ENCODE assay signal across 8 cellular contexts in the genomic region with DNA sequence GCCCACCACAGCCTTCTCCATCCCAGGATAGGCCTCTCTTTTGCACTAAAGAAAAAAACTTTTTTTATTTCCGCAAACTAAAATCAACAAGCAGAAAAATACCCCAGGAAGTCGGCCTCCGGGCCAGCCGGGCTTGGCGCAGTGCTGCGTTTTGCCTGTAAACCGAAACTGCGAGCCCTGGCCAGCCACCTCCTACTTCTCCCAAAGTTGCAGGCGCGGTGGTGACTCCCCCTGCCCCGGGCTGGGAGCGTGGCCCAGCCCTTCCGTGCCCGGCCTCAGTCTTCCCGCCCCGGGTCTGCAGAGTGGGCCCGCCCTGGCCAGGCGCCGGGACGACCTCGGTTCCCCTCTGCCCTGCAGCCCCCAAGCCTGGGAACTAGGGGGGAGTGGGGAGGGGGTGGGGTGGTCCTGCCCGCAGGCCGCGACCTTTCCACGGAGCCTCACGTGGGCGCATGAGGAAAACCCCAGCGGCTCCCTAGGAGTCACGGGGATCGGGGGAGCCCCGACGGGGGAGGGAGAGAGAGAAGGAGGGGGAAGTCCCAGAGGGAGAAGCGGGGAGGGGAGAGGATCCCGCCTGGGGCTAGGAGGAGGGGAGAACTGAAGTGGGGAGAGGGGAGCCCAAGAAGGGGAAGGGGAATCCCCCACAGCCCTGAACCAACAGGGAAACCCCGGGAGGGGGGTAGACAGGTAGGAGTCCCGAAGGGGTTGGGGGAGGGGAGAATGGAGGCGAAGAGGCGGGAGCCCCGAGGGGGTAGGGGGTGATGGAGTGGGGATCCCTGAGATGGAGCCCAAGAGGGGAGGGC. TPM values are rescaled to one million over a fixed set of nuclear protein-coding genes. Genes with fewer than 3 reads are reported as not detected.
A peak's percentile ranks its signal among the peaks of the same experiment; 100 is the strongest.
DNase-seq lines count a peak whose midpoint lies in the region; ATAC-seq, FAIRE-seq and TF ChIP-seq lines count a peak whose summit lies in the region.

No MANE protein-coding gene starts in this region.

- CTCF ChIA-PET in HCT116 (lab: Charles Lee) (interaction anchor here (1.4 kb wide), 1 partner anchor 132 kb away, joined by 4 read pairs; no protein-coding TSS in a partner anchor), HepG2 (lab: Yijun Ruan, JAX; ENCODE audit: low intra/inter-chr PET ratio, low total read pairs) (no interaction called here)

- WGBS in HepG2 (ENCODE audit: low lambda C conversion rate): 61% methylated on average over 29 of the region's 39 CpGs

- in situ Hi-C loops in HepG2 (cut with HindIII; ENCODE audit: extremely low pct_ligation_motif_present, low pct_unique_long_range_greater_than_20kb) (loop anchor here (5.0 kb wide), 2 partner anchors 63 to 133 kb away; no protein-coding TSS in a partner anchor), G401 (cut with HindIII; ENCODE audit: low sequenced_read_pairs) (no loop called here)

- H3K9ac ChIP-seq in HCT116 (ENCODE audit: low read length): no peak overlapping the region
- no peak overlapping the region for H3K9ac ChIP-seq in HepG2 (ENCODE audit: insufficient read depth, low read depth, low read length)

- no peak overlapping the region for H3K4me2 ChIP-seq in HCT116 (ENCODE audit: low read length)
- H3K4me2 ChIP-seq in HepG2 (ENCODE audit: low read depth, low read length): peak overlapping the region; percentile 61

- RAD21 ChIA-PET in HCT116 (lab: Charles Lee; ENCODE audit: low non-redundant PET in 1 of 2, low total read pairs in 2 of 2, uncharacterized antibody in 2 of 2, unreplicated experiment in 2 of 2): no interaction called here

- DNase-seq in HCT116 (ENCODE audit: low read depth, low spot score): no peak
- peak; percentile 48 to 53 for DNase-seq in activated CD4-positive, alpha-beta T cell treated with anti-CD3 and anti-CD28 coated beads for 24 hours (ENCODE audit: low read depth in 2 of 2)
- DNase-seq in dedifferentiated amniotic fluid mesenchymal stem cell (ENCODE audit: extremely low spot score): peak; percentile 60
- no peak for DNase-seq in HepG2 (ENCODE audit: low spot score)
- DNase-seq in stimulated activated CD8-positive, alpha-beta memory T cell treated with anti-CD3 and anti-CD28 coated beads, Interleukin-15, amount 100 ng/mL, for 24 hours (ENCODE audit: low read depth): peak; percentile 39
- no peak for DNase-seq in G401 (ENCODE audit: low spot score)
- DNase-seq in NCI-H82 treated with DMSO at 0.1 percent for 48 hours (lab: John Stamatoyannopoulos, UW; ENCODE audit: unreplicated experiment): no peak

- FAIRE-seq in HepG2 (lab: Jason Lieb, UNC): no peak

- no peak for TF ChIP-seq EP300 in HepG2 (IDR thresholded peaks at IDR 0.05; ENCODE audit: low read depth in 2 of 2, low read length in 2 of 2)
- TF ChIP-seq EP300 in HepG2 (CRISPR knock-in tag; IDR thresholded peaks at IDR 0.05; ENCODE audit: borderline replicate concordance): no peak

- H3K4me3 ChIP-seq in HCT116 (replicated peaks in 1 of 2; ENCODE audit: low read depth in 1 of 2, low read length in 2 of 2): no peak overlapping the region
- H3K4me3 ChIP-seq in HepG2 (replicated peaks in 1 of 3; ENCODE audit: insufficient read depth in 1 of 3, low read depth in 2 of 3, low read length in 3 of 3): peak overlapping the region in 2 of 3 experiments; percentile 21 to 50; a peak in 4 of 6 replicates

- H2AFZ ChIP-seq in HCT116 (ENCODE audit: low read depth, low read length, poor library complexity, severe bottlenecking) (no peak overlapping the region), HepG2 (ENCODE audit: low read length) (no peak overlapping the region)

- POLR2A ChIA-PET in HCT116 (lab: Charles Lee) (interaction anchor here (1.0 to 4.0 kb wide), 4 partner anchors 24 to 101 kb away, joined by 3 to 91 read pairs (median 39); no protein-coding TSS in a partner anchor), HepG2 (lab: Yijun Ruan, JAX) (interaction anchor here (1.4 to 5.9 kb wide), 5 partner anchors 11 to 109 kb away, joined by 4 to 199 read pairs (median 16); no protein-coding TSS in a partner anchor)

- intact Hi-C loops in HCT116 (cut with micrococcal nuclease): no loop called here
- intact Hi-C loops in HepG2 (cut with micrococcal nuclease; ENCODE audit: unreplicated experiment): loop anchor here (5.0 kb wide), 2 partner anchors 48 to 63 kb away; no protein-coding TSS in a partner anchor

- H3K9me2 ChIP-seq in HCT116 (ENCODE audit: insufficient read depth): no peaks in the 10 kb centered on the region

- BruUV-seq in HCT116 (replicated peaks; lab: Mats Ljungman, UMichigan): no TSS peak
- BruUV-seq in HepG2 (replicated peaks; lab: Mats Ljungman, UMichigan): no TSS peak

- peak overlapping the region; percentile 81 for H3K27ac ChIP-seq in 22Rv1
- H3K27ac ChIP-seq in HCT116 (ENCODE audit: low read depth, low read length): no peak overlapping the region
- no peak overlapping the region for H3K27ac ChIP-seq in HepG2 (ENCODE audit: extremely low read length, insufficient read depth, low read length)

- H3K36me3 ChIP-seq in HCT116 (ENCODE audit: control insufficient read depth in 1 of 2, insufficient read depth in 2 of 2, low read length in 2 of 2) (peaks cover 2 to 20% of the 10 kb centered on the region in 2 experiments; a peak in 1 of 4 replicates), HepG2 (replicated peaks in 1 of 2; ENCODE audit: control insufficient read depth in 1 of 2, insufficient read depth in 2 of 2, low read length in 2 of 2) (no peaks in the 10 kb centered on the region; a peak in 1 of 5 replicates)

- ATAC-seq in HCT116 (no peak), HepG2 (no peak)

- H3K9me3 ChIP-seq in HCT116 (ENCODE audit: control insufficient read depth in 1 of 2, insufficient read depth in 1 of 2, low read depth in 1 of 2, low read length in 2 of 2) (no peaks in the 10 kb centered on the region), HepG2 (ENCODE audit: low read length) (no peaks in the 10 kb centered on the region)

- no peak for TF ChIP-seq POLR2A in HCT116 (IDR thresholded peaks at IDR 0.05; ENCODE audit: borderline replicate concordance, extremely low read depth, insufficient read depth, insufficient read length)
- no peak; a peak in 1 of 4 replicates for TF ChIP-seq POLR2A in HepG2 (IDR thresholded peaks at IDR 0.05; ENCODE audit: insufficient read depth in 1 of 2, low read depth in 2 of 2, low read length in 2 of 2)

- H3K4me1 ChIP-seq in HCT116 (ENCODE audit: control insufficient read depth in 1 of 2, insufficient read depth in 2 of 2, low read length in 2 of 2) (peaks cover 18 to 41% of the 10 kb centered on the region in 2 experiments), HepG2 (ENCODE audit: insufficient read depth, low read length) (peaks cover 31% of the 10 kb centered on the region)

- peaks cover 14% of the 10 kb centered on the region; the same call in 1 of the 2 replicates for H4K20me1 ChIP-seq in HCT116 (ENCODE audit: insufficient read depth)
- peaks cover 28% of the 10 kb centered on the region; the same call in 1 of the 2 replicates for H4K20me1 ChIP-seq in HepG2 (ENCODE audit: insufficient read depth, low read length)

- no peaks in the 10 kb centered on the region for H3K27me3 ChIP-seq in HCT116 (ENCODE audit: insufficient read depth, low read length)
- H3K27me3 ChIP-seq in HepG2 (ENCODE audit: control insufficient read depth in 1 of 2, insufficient read depth in 2 of 2, low read length in 2 of 2): peaks cover 0 to 3% of the 10 kb centered on the region in 2 experiments; a peak in 2 of 5 replicates

- no peak for TF ChIP-seq CTCF in 22Rv1 (IDR thresholded peaks at IDR 0.05)
- no peak for TF ChIP-seq CTCF in HCT116 (IDR thresholded peaks at IDR 0.05 in 2 of 3, conservative IDR thresholded peaks at IDR 0.05 in 1 of 3; ENCODE audit: borderline replicate concordance in 1 of 3, insufficient read depth in 1 of 3, low read depth in 2 of 3, low read length in 2 of 3)
- TF ChIP-seq CTCF in HepG2 (CRISPR knock-in tag; IDR thresholded peaks at IDR 0.05): no peak

- H3K79me2 ChIP-seq in HCT116 (ENCODE audit: insufficient read depth, low read length) (peaks cover 24% of the 10 kb centered on the region), HepG2 (ENCODE audit: insufficient read depth, low read length) (peaks cover 14% of the 10 kb centered on the region)

- no peak for TF ChIP-seq RAD21 in HCT116 (IDR thresholded peaks at IDR 0.05; ENCODE audit: low read depth)
- TF ChIP-seq RAD21 in HepG2 (CRISPR knock-in tag; IDR thresholded peaks at IDR 0.05): no peak

RNA-seq across cellular contexts. Expression of a gene that starts 3.0 kb away (rescaled TPM):
- total RNA-seq in HCT116 (2021; ENCODE audit: unreplicated experiment): 37.9 TPM
- 40.1 and 61.8 TPM in 2 replicates for polyA plus RNA-seq in HCT116 (2012)
- total RNA-seq in HepG2 (2016; rRNA removed; fragmentation: Illumina TruSeq; extraction: Trizol): 3.2 and 4.6 TPM in 2 replicates
- total RNA-seq in HepG2 (2016; cell fraction: cytosol; rRNA removed; fragmentation: Illumina TruSeq; extraction: Trizol; ENCODE audit: low read depth): 0.71 and 0.91 TPM in 2 replicates
- 3.2 and 6.0 TPM in 2 replicates for total RNA-seq in HepG2 (2016; cell fraction: insoluble cytoplasmic fraction; rRNA removed; fragmentation: Illumina TruSeq; extraction: Trizol)
- total RNA-seq in HepG2 (2016; cell fraction: membrane; rRNA removed; fragmentation: Illumina TruSeq; extraction: Trizol): 1.8 TPM in 2 replicates
- total RNA-seq in HepG2 (2016; cell fraction: nucleus; rRNA removed; fragmentation: Illumina TruSeq; extraction: Trizol): 7.3 and 7.6 TPM in 2 replicates
- polyA plus RNA-seq in HepG2 (2011; rRNA removed): 34.1 and 40.4 TPM in 2 replicates
- polyA plus RNA-seq in HepG2 (2011; cell fraction: cytosol; rRNA removed): 40.0 and 43.7 TPM in 2 replicates
- polyA plus RNA-seq in HepG2 (2011; cell fraction: nucleus; rRNA removed): 66.8 and 77.1 TPM in 2 replicates
- 11.3 and 22.4 TPM in 2 replicates for polyA plus RNA-seq in HepG2 (2012)
- polyA plus RNA-seq in HepG2 (2016; cell fraction: cytosol; fragmentation: Illumina TruSeq; extraction: Trizol; ENCODE audit: low read depth): 1.5 and 1.7 TPM in 2 replicates
- polyA plus RNA-seq in HepG2 (2016; cell fraction: insoluble cytoplasmic fraction; fragmentation: Illumina TruSeq; extraction: Trizol; ENCODE audit: low read depth): 5.5 and 5.8 TPM in 2 replicates
- polyA plus RNA-seq in HepG2 (2016; cell fraction: membrane; fragmentation: Illumina TruSeq; extraction: Trizol; ENCODE audit: low read depth): 2.3 and 2.5 TPM in 2 replicates
- 16.6 and 21.3 TPM in 2 replicates for polyA plus RNA-seq in HepG2 (2016; cell fraction: nucleus; fragmentation: Illumina TruSeq; extraction: Trizol; ENCODE audit: insufficient read depth, low read depth)
- polyA minus RNA-seq in HepG2 (2011; rRNA and poly(A)+ RNA removed; ENCODE audit: low replicate concordance): 22.5 and 88.0 TPM in 2 replicates
- 12.3 and 15.6 TPM in 2 replicates for polyA minus RNA-seq in HepG2 (2011; cell fraction: cytosol; rRNA and poly(A)+ RNA removed)
- polyA minus RNA-seq in HepG2 (2011; cell fraction: nucleus; rRNA and poly(A)+ RNA removed): 35.0 and 45.0 TPM in 2 replicates
- total RNA-seq in G401 (2014; rRNA removed; shearing (Covaris generic)): 39.5 and 44.2 TPM in 2 replicates

RNA-seq across cellular contexts. Expression of a gene that starts 22.2 kb away (rescaled TPM):
- 228 TPM for total RNA-seq in HCT116 (2021; ENCODE audit: unreplicated experiment)
- polyA plus RNA-seq in HCT116 (2012): 166 and 204 TPM in 2 replicates
- 93.6 and 105 TPM in 2 replicates for total RNA-seq in HepG2 (2016; rRNA removed; fragmentation: Illumina TruSeq; extraction: Trizol)
- 8.6 and 9.2 TPM in 2 replicates for total RNA-seq in HepG2 (2016; cell fraction: cytosol; rRNA removed; fragmentation: Illumina TruSeq; extraction: Trizol; ENCODE audit: low read depth)
- 80.4 and 107 TPM in 2 replicates for total RNA-seq in HepG2 (2016; cell fraction: insoluble cytoplasmic fraction; rRNA removed; fragmentation: Illumina TruSeq; extraction: Trizol)
- 34.1 and 36.1 TPM in 2 replicates for total RNA-seq in HepG2 (2016; cell fraction: membrane; rRNA removed; fragmentation: Illumina TruSeq; extraction: Trizol)
- 44.6 and 52.0 TPM in 2 replicates for total RNA-seq in HepG2 (2016; cell fraction: nucleus; rRNA removed; fragmentation: Illumina TruSeq; extraction: Trizol)
- 77.2 and 89.7 TPM in 2 replicates for polyA plus RNA-seq in HepG2 (2011; rRNA removed)
- 83.5 and 98.7 TPM in 2 replicates for polyA plus RNA-seq in HepG2 (2011; cell fraction: cytosol; rRNA removed)
- polyA plus RNA-seq in HepG2 (2011; cell fraction: nucleus; rRNA removed): 75.2 and 87.6 TPM in 2 replicates
- 40.0 and 41.8 TPM in 2 replicates for polyA plus RNA-seq in HepG2 (2012)
- polyA plus RNA-seq in HepG2 (2016; cell fraction: cytosol; fragmentation: Illumina TruSeq; extraction: Trizol; ENCODE audit: low read depth): 7.1 and 7.6 TPM in 2 replicates
- polyA plus RNA-seq in HepG2 (2016; cell fraction: insoluble cytoplasmic fraction; fragmentation: Illumina TruSeq; extraction: Trizol; ENCODE audit: low read depth): 74.9 and 86.7 TPM in 2 replicates
- polyA plus RNA-seq in HepG2 (2016; cell fraction: membrane; fragmentation: Illumina TruSeq; extraction: Trizol; ENCODE audit: low read depth): 19.0 and 21.3 TPM in 2 replicates
- polyA plus RNA-seq in HepG2 (2016; cell fraction: nucleus; fragmentation: Illumina TruSeq; extraction: Trizol; ENCODE audit: insufficient read depth, low read depth): 75.4 and 76.1 TPM in 2 replicates
- polyA minus RNA-seq in HepG2 (2011; rRNA and poly(A)+ RNA removed; ENCODE audit: low replicate concordance): 106 and 107 TPM in 2 replicates
- 35.3 and 37.2 TPM in 2 replicates for polyA minus RNA-seq in HepG2 (2011; cell fraction: cytosol; rRNA and poly(A)+ RNA removed)
- polyA minus RNA-seq in HepG2 (2011; cell fraction: nucleus; rRNA and poly(A)+ RNA removed): 14.4 and 16.7 TPM in 2 replicates
- 216 and 321 TPM in 2 replicates for total RNA-seq in G401 (2014; rRNA removed; shearing (Covaris generic))

RNA-seq across cellular contexts. Expression of a gene that starts 51.6 kb away (rescaled TPM):
- 151 TPM for total RNA-seq in HCT116 (2021; ENCODE audit: unreplicated experiment)
- polyA plus RNA-seq in HCT116 (2012): 77.6 and 78.7 TPM in 2 replicates
- total RNA-seq in HepG2 (2016; rRNA removed; fragmentation: Illumina TruSeq; extraction: Trizol): 108 and 116 TPM in 2 replicates
- 78.9 and 87.4 TPM in 2 replicates for total RNA-seq in HepG2 (2016; cell fraction: cytosol; rRNA removed; fragmentation: Illumina TruSeq; extraction: Trizol; ENCODE audit: low read depth)
- total RNA-seq in HepG2 (2016; cell fraction: insoluble cytoplasmic fraction; rRNA removed; fragmentation: Illumina TruSeq; extraction: Trizol): 115 and 120 TPM in 2 replicates
- 123 and 146 TPM in 2 replicates for total RNA-seq in HepG2 (2016; cell fraction: membrane; rRNA removed; fragmentation: Illumina TruSeq; extraction: Trizol)
- 37.3 and 42.3 TPM in 2 replicates for total RNA-seq in HepG2 (2016; cell fraction: nucleus; rRNA removed; fragmentation: Illumina TruSeq; extraction: Trizol)
- 48.4 and 62.5 TPM in 2 replicates for polyA plus RNA-seq in HepG2 (2011; rRNA removed)
- 60.7 and 102 TPM in 2 replicates for polyA plus RNA-seq in HepG2 (2011; cell fraction: cytosol; rRNA removed)
- 41.6 and 44.7 TPM in 2 replicates for polyA plus RNA-seq in HepG2 (2011; cell fraction: nucleus; rRNA removed)
- polyA plus RNA-seq in HepG2 (2012): 50.3 and 65.0 TPM in 2 replicates
- 94.9 and 117 TPM in 2 replicates for polyA plus RNA-seq in HepG2 (2016; cell fraction: cytosol; fragmentation: Illumina TruSeq; extraction: Trizol; ENCODE audit: low read depth)
- 117 and 124 TPM in 2 replicates for polyA plus RNA-seq in HepG2 (2016; cell fraction: insoluble cytoplasmic fraction; fragmentation: Illumina TruSeq; extraction: Trizol; ENCODE audit: low read depth)
- 122 and 128 TPM in 2 replicates for polyA plus RNA-seq in HepG2 (2016; cell fraction: membrane; fragmentation: Illumina TruSeq; extraction: Trizol; ENCODE audit: low read depth)
- polyA plus RNA-seq in HepG2 (2016; cell fraction: nucleus; fragmentation: Illumina TruSeq; extraction: Trizol; ENCODE audit: insufficient read depth, low read depth): 84.2 and 86.9 TPM in 2 replicates
- polyA minus RNA-seq in HepG2 (2011; rRNA and poly(A)+ RNA removed; ENCODE audit: low replicate concordance): 23.6 and 42.8 TPM in 2 replicates
- 18.8 and 24.2 TPM in 2 replicates for polyA minus RNA-seq in HepG2 (2011; cell fraction: cytosol; rRNA and poly(A)+ RNA removed)
- 17.2 and 19.7 TPM in 2 replicates for polyA minus RNA-seq in HepG2 (2011; cell fraction: nucleus; rRNA and poly(A)+ RNA removed)
- 79.4 and 104 TPM in 2 replicates for total RNA-seq in G401 (2014; rRNA removed; shearing (Covaris generic))

Comparison
In these comparisons a context has a peak if more than half of its experiments do, and no peak if none do; other contexts are left out.
1. DNase-seq: peak in activated CD4-positive, alpha-beta T cell treated with anti-CD3 and anti-CD28 coated beads for 24 hours (2 of 2), dedifferentiated amniotic fluid mesenchymal stem cell (single experiment) and stimulated activated CD8-positive, alpha-beta memory T cell treated with anti-CD3 and anti-CD28 coated beads, Interleukin-15, amount 100 ng/mL, for 24 hours (single experiment); none in HCT116 (single experiment), HepG2 (single experiment), G401 (single experiment) and NCI-H82 treated with DMSO at 0.1 percent for 48 hours (single experiment).
2. H3K4me3 ChIP-seq: peak in HepG2 (2 of 3); none in HCT116 (0 of 2).